Comparison of ENCODE assay signal across 1 cellular context in genomic region chr17:81858967-81859905, GRCh38.
TF ChIP-seq lines count a peak whose summit lies in the region.

No MANE protein-coding gene starts in this region.

TF ChIP-seq in HepG2, 621 proteins besides CTCF, POLR2A, EP300 and RAD21 (continued from another document and continues in another):
- TF ChIP-seq NFAT5 (CRISPR knock-in tag; IDR thresholded peaks at IDR 0.05), result no peak
- no peak for TF ChIP-seq USF2 (IDR thresholded peaks at IDR 0.05; ENCODE audit: low read depth, low read length)
- no peak; the same call in 1 of the 2 replicates for TF ChIP-seq USF2 (CRISPR knock-in tag; IDR thresholded peaks at IDR 0.05; ENCODE audit: borderline replicate concordance)
- no peak for TF ChIP-seq ZXDC (CRISPR knock-in tag; IDR thresholded peaks at IDR 0.05)
- TF ChIP-seq CEBPZ (IDR thresholded peaks at IDR 0.05; ENCODE audit: low read length), result no peak
- TF ChIP-seq RNF2 (conservative IDR thresholded peaks at IDR 0.05; ENCODE audit: low read depth), result no peak
- TF ChIP-seq ATF1 (CRISPR knock-in tag; IDR thresholded peaks at IDR 0.05), result no peak
- TF ChIP-seq ONECUT2 (CRISPR knock-in tag; IDR thresholded peaks at IDR 0.05), result no peak
- no peak for TF ChIP-seq ZBTB3 (CRISPR knock-in tag; IDR thresholded peaks at IDR 0.05; ENCODE audit: borderline replicate concordance, low read depth)
- no peak for TF ChIP-seq NFATC3 (CRISPR knock-in tag; IDR thresholded peaks at IDR 0.05)
- no peak for TF ChIP-seq KMT2B (CRISPR knock-in tag; IDR thresholded peaks at IDR 0.05)
- TF ChIP-seq ZUFSP (CRISPR knock-in tag; IDR thresholded peaks at IDR 0.05; ENCODE audit: borderline replicate concordance), result no peak
- TF ChIP-seq E2F1 (CRISPR knock-in tag; IDR thresholded peaks at IDR 0.05), result no peak
- TF ChIP-seq KDM2A (CRISPR knock-in tag; IDR thresholded peaks at IDR 0.05; ENCODE audit: borderline replicate concordance, low read depth), result no peak
- TF ChIP-seq ZNF589 (CRISPR knock-in tag; conservative IDR thresholded peaks at IDR 0.05), result no peak
- peak; percentile 55 for TF ChIP-seq SAP130 (CRISPR knock-in tag; IDR thresholded peaks at IDR 0.05; ENCODE audit: low read depth)
- TF ChIP-seq JUN (CRISPR knock-in tag; IDR thresholded peaks at IDR 0.05), result no peak
- no peak for TF ChIP-seq ZNF530 (CRISPR knock-in tag; IDR thresholded peaks at IDR 0.05; ENCODE audit: low read depth)
- no peak for TF ChIP-seq ZNF543 (CRISPR knock-in tag; IDR thresholded peaks at IDR 0.05)
- TF ChIP-seq REXO4 (CRISPR knock-in tag; IDR thresholded peaks at IDR 0.05; ENCODE audit: borderline replicate concordance), result no peak
- peak; percentile 63 for TF ChIP-seq POLR2G (IDR thresholded peaks at IDR 0.05; ENCODE audit: low read depth, low read length)
- TF ChIP-seq GATAD2A (CRISPR knock-in tag; IDR thresholded peaks at IDR 0.05), result no peak
- no peak for TF ChIP-seq ZNF703 (CRISPR knock-in tag; IDR thresholded peaks at IDR 0.05; ENCODE audit: borderline replicate concordance)
- no peak for TF ChIP-seq SALL2 (CRISPR knock-in tag; IDR thresholded peaks at IDR 0.05)
- TF ChIP-seq ZNF781 (CRISPR knock-in tag; IDR thresholded peaks at IDR 0.05; ENCODE audit: borderline replicate concordance, not compliant biosample characterization), result no peak
- no peak for TF ChIP-seq PRMT3 (CRISPR knock-in tag; IDR thresholded peaks at IDR 0.05; ENCODE audit: borderline replicate concordance, low read depth)
- no peak for TF ChIP-seq ZNF205 (CRISPR knock-in tag; IDR thresholded peaks at IDR 0.05)
- TF ChIP-seq ZNF567 (CRISPR knock-in tag; IDR thresholded peaks at IDR 0.05; ENCODE audit: borderline replicate concordance), result no peak
- TF ChIP-seq ZBTB7B (CRISPR knock-in tag; IDR thresholded peaks at IDR 0.05), result no peak
- no peak for TF ChIP-seq YEATS2 (CRISPR knock-in tag; IDR thresholded peaks at IDR 0.05; ENCODE audit: borderline replicate concordance)
- TF ChIP-seq ATRX (CRISPR knock-in tag; IDR thresholded peaks at IDR 0.05; ENCODE audit: borderline replicate concordance), result no peak
- TF ChIP-seq ZC3H4 (CRISPR knock-in tag; IDR thresholded peaks at IDR 0.05; ENCODE audit: borderline replicate concordance), result peak; percentile 4; the same call in 1 of the 2 replicates
- TF ChIP-seq ZNF879 (CRISPR knock-in tag; IDR thresholded peaks at IDR 0.05), result no peak
- no peak for TF ChIP-seq ARID2 (CRISPR knock-in tag; IDR thresholded peaks at IDR 0.05; ENCODE audit: borderline replicate concordance)
- TF ChIP-seq HNF1B (CRISPR knock-in tag; IDR thresholded peaks at IDR 0.05), result peak; percentile 9
- no peak for TF ChIP-seq MEIS1 (CRISPR knock-in tag; IDR thresholded peaks at IDR 0.05; ENCODE audit: borderline replicate concordance)
- TF ChIP-seq ZNF354B (CRISPR knock-in tag; IDR thresholded peaks at IDR 0.05), result no peak
- TF ChIP-seq NR0B2 (CRISPR knock-in tag; IDR thresholded peaks at IDR 0.05), result 0 out of 2 replicates have a peak, but pooled peaks have one; percentile 10
- TF ChIP-seq NFE2L1 (CRISPR knock-in tag; IDR thresholded peaks at IDR 0.05; ENCODE audit: borderline replicate concordance), result no peak
- TF ChIP-seq CCAR2 (optimal IDR thresholded peaks at IDR 0.05; ENCODE audit: low read depth, low read length), result no peak
- TF ChIP-seq BATF2 (CRISPR knock-in tag; IDR thresholded peaks at IDR 0.05), result no peak
- TF ChIP-seq ATAD3A (CRISPR knock-in tag; IDR thresholded peaks at IDR 0.05), result no peak
- peak; percentile 74; the same call in 1 of the 2 replicates for TF ChIP-seq MXD1 (CRISPR knock-in tag; IDR thresholded peaks at IDR 0.05)
- TF ChIP-seq ZNF747 (CRISPR knock-in tag; IDR thresholded peaks at IDR 0.05; ENCODE audit: borderline replicate concordance), result peak; percentile 62; the same call in 1 of the 2 replicates
- no peak for TF ChIP-seq ZNF615 (CRISPR knock-in tag; IDR thresholded peaks at IDR 0.05; ENCODE audit: borderline replicate concordance)
- TF ChIP-seq AKAP8 (CRISPR knock-in tag; IDR thresholded peaks at IDR 0.05), result no peak
